28 cellular contexts compared by ENCODE assay signal in genomic region chr15:75952512-75952911, GRCh38. TPM values are rescaled to one million over a fixed set of nuclear protein-coding genes. Genes with fewer than 3 reads are reported as not detected.
"Had no signal": no experiment of that assay in that cellular context is flagged by ENCODE, and none has a peak within 500 bp of the region (broad histone marks: within the 10 kb centered on the region; RNA-seq: fewer than 3 reads in every experiment).

No MANE protein-coding gene starts in this region.

- DNase-seq: activated CD4-positive, alpha-beta memory T cell treated with anti-CD3 and anti-CD28 coated beads for 36 hours; activated CD4-positive, alpha-beta T cell treated with anti-CD3 and anti-CD28 coated beads for 36 hours; activated CD4-positive, alpha-beta T cell treated with anti-CD3 and anti-CD28 coated beads, Interleukin-2, amount 50 U/mL, for 1 hour; activated CD8-positive, alpha-beta memory T cell treated with anti-CD3 and anti-CD28 coated beads, Interleukin-2, amount 50 U/mL, for 4 hours; activated effector memory CD4-positive, alpha-beta T cell treated with Interleukin-2 at 50 U/mL for 16 hours; activated naive CD4-positive, alpha-beta T cell treated with anti-CD3 and anti-CD28 coated beads, Interleukin-2, amount 10 ng/mL, durations not matched to agents 7 days and 5 days; activated T-cell treated with anti-CD3 and anti-CD28 coated beads for 4 hours; activated T-cell treated with anti-CD3 and anti-CD28 coated beads, Interleukin-2, amount 50 U/mL, for 4 hours; amniotic stem cell; aorta; brain microvascular endothelial cell; Karpas-422; KBM-7; MG63; NCI-H1105; NCI-H1417 treated with DMSO at 0.1 percent for 48 hours; NCI-H1930; NCI-H2081 treated with DMSO at 0.1 percent for 48 hours; NCI-H345; NCI-H524 treated with DMSO at 0.1 percent for 48 hours; OCI-M1; Right ventricle myocardium superior had no signal

- H3K4me3 Mint-ChIP-seq: activated CD4-positive, alpha-beta memory T cell treated with anti-CD3 and anti-CD28 coated beads for 36 hours; activated CD4-positive, alpha-beta T cell treated with anti-CD3 and anti-CD28 coated beads for 36 hours; activated naive CD4-positive, alpha-beta T cell treated with anti-CD3 and anti-CD28 coated beads, Interleukin-2, amount 10 ng/mL, durations not matched to agents 7 days and 5 days; activated naive CD8-positive, alpha-beta T cell; activated T-cell treated with anti-CD3 and anti-CD28 coated beads, Interleukin-2, amount 50 U/mL, for 4 hours; activated T-helper 1 cell treated with anti-CD3 and anti-CD28 coated beads, Interleukin-12 subunit alpha, Interleukin-12 subunit beta, Interleukin-2, Interleukin-4 antibody, amounts not matched to agents 30 ng/mL and 10 ng/mL and 1 ng/mL, durations not matched to agents 14 hours and 24 hours and 36 hours; T-helper 1 cell treated with Interleukin-12 subunit alpha and Interleukin-12 subunit beta and Interleukin-4 antibody, amounts not matched to agents 30 μg/mL and 1 μg/mL, for 36 hours; T-helper 2 cell treated with Interferon-gamma antibody and Interleukin-4, amounts not matched to agents 5 μg/mL and 100 μg/mL, for 36 hours; WTC11 had no signal

- H3K27ac Mint-ChIP-seq: activated CD4-positive, alpha-beta memory T cell treated with anti-CD3 and anti-CD28 coated beads for 36 hours; activated CD4-positive, alpha-beta T cell treated with anti-CD3 and anti-CD28 coated beads for 36 hours; activated naive CD4-positive, alpha-beta T cell treated with anti-CD3 and anti-CD28 coated beads, Interleukin-2, amount 10 ng/mL, durations not matched to agents 7 days and 5 days; activated naive CD8-positive, alpha-beta T cell; activated T-helper 1 cell treated with anti-CD3 and anti-CD28 coated beads, Interleukin-12 subunit alpha, Interleukin-12 subunit beta, Interleukin-2, Interleukin-4 antibody, amounts not matched to agents 30 ng/mL and 10 ng/mL and 1 ng/mL, durations not matched to agents 14 hours and 24 hours and 36 hours; T-helper 1 cell treated with Interleukin-12 subunit alpha and Interleukin-12 subunit beta and Interleukin-4 antibody, amounts not matched to agents 30 μg/mL and 1 μg/mL, for 36 hours; T-helper 2 cell treated with Interferon-gamma antibody and Interleukin-4, amounts not matched to agents 5 μg/mL and 100 μg/mL, for 36 hours; WTC11 had no signal

- H3K36me3 Mint-ChIP-seq: activated CD4-positive, alpha-beta memory T cell treated with anti-CD3 and anti-CD28 coated beads for 36 hours; activated naive CD4-positive, alpha-beta T cell treated with anti-CD3 and anti-CD28 coated beads, Interleukin-2, amount 10 ng/mL, durations not matched to agents 7 days and 5 days; WTC11 had no signal

- ATAC-seq: activated CD4-positive, alpha-beta T cell treated with anti-CD3 and anti-CD28 coated beads for 36 hours; activated CD4-positive, CD25-positive, alpha-beta regulatory T cell treated with anti-CD3 and anti-CD28 coated beads, Interleukin-2, amount 50 U/mL, for 24 hours; activated T-cell treated with anti-CD3 and anti-CD28 coated beads, Interleukin-2, amount 50 U/mL, for 4 hours; WTC11 had no signal

- H3K9me3 Mint-ChIP-seq: activated CD4-positive, alpha-beta memory T cell treated with anti-CD3 and anti-CD28 coated beads for 36 hours; activated naive CD4-positive, alpha-beta T cell treated with anti-CD3 and anti-CD28 coated beads, Interleukin-2, amount 10 ng/mL, durations not matched to agents 7 days and 5 days; activated T-cell treated with anti-CD3 and anti-CD28 coated beads, Interleukin-2, amount 50 U/mL, for 4 hours; activated T-helper 1 cell treated with anti-CD3 and anti-CD28 coated beads, Interleukin-12 subunit alpha, Interleukin-12 subunit beta, Interleukin-2, Interleukin-4 antibody, amounts not matched to agents 30 ng/mL and 10 ng/mL and 1 ng/mL, durations not matched to agents 14 hours and 24 hours and 36 hours; T-helper 1 cell treated with Interleukin-12 subunit alpha and Interleukin-12 subunit beta and Interleukin-4 antibody, amounts not matched to agents 30 μg/mL and 1 μg/mL, for 36 hours; T-helper 2 cell treated with Interferon-gamma antibody and Interleukin-4, amounts not matched to agents 5 μg/mL and 100 μg/mL, for 36 hours; WTC11 had no signal

- H3K4me1 Mint-ChIP-seq: activated CD4-positive, alpha-beta T cell treated with anti-CD3 and anti-CD28 coated beads for 36 hours; activated naive CD4-positive, alpha-beta T cell treated with anti-CD3 and anti-CD28 coated beads, Interleukin-2, amount 10 ng/mL, durations not matched to agents 7 days and 5 days; WTC11 had no signal

RNA-seq across cellular contexts. Expression of gene NRG4, which starts 59.7 kb away (rescaled TPM):
- total RNA-seq: activated CD4-positive, alpha-beta memory T cell treated with anti-CD3 and anti-CD28 coated beads for 36 hours; activated CD4-positive, alpha-beta T cell treated with anti-CD3 and anti-CD28 coated beads for 36 hours; activated T-helper 1 cell treated with anti-CD3 and anti-CD28 coated beads, Interleukin-12 subunit alpha, Interleukin-12 subunit beta, Interleukin-2, Interleukin-4 antibody, amounts not matched to agents 30 ng/mL and 10 ng/mL and 1 ng/mL, durations not matched to agents 14 hours and 24 hours and 36 hours; aorta; Right ventricle myocardium superior had no signal
- polyA plus RNA-seq: aorta had no signal
